In the genomic region with DNA sequence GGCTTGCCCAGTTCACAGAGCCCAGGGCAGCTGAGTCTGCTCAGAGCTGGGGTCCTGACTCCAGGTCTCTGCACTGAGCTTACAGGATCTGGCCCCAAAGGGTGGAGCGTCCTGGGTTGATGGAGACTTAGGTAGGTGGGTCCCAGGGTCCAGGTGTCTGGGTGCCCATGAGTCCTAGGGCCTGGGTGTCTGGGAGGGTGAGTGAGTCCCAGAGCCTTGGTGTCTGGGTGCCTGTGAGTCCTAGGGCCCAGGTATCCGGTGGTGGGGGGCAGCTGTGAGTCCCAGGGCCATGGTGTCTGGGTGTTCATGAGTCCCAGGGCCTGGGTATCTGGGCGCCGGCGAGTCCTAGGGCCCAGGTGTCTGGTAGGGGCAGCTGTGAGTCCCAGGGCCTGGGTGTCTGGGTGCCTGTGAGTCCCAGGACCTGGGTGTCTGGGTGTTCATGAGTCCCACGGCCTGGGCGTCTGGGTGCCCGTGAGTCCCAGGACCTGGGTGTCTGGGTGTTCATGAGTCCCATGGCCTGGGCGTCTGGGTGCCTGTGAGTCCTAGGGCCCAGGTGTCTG, we compare ENCODE assay signal across 15 cellular contexts.
DNase-seq lines count a peak whose midpoint lies in the region; ATAC-seq, FAIRE-seq and TF ChIP-seq lines count a peak whose summit lies in the region.
"Had no signal": no experiment of that assay in that cellular context is flagged by ENCODE, and none has a peak within 500 bp of the region (broad histone marks: within the 10 kb centered on the region; RNA-seq: fewer than 3 reads in every experiment).

No MANE protein-coding gene starts in this region.

- H3K36me3 ChIP-seq in H1 (ENCODE audit: control insufficient read depth in 2 of 4, insufficient read depth in 4 of 4, low read length in 3 of 4) (no peaks in the 10 kb centered on the region), lung (ENCODE audit: control insufficient read depth in 2 of 2, insufficient read depth in 2 of 2, low read length in 2 of 2) (no peaks in the 10 kb centered on the region), sigmoid colon (no peaks in the 10 kb centered on the region), HepG2 (replicated peaks in 1 of 2; ENCODE audit: control insufficient read depth in 1 of 2, insufficient read depth in 2 of 2, low read length in 2 of 2) (no peaks in the 10 kb centered on the region)

- H3K14ac ChIP-seq in H1 (ENCODE audit: insufficient read length), result no peak overlapping the region

- H3K23me2 ChIP-seq in H1 (ENCODE audit: low read depth, low read length), result no peaks in the 10 kb centered on the region

- H4K8ac ChIP-seq in H1 (ENCODE audit: extremely low read depth, insufficient read depth, low read length), result peak overlapping the region; percentile 29; the same call in 1 of the 2 replicates

- WGBS in H1 (ENCODE audit: extremely low coverage in 1 of 2, insufficient coverage in 1 of 2, insufficient read length in 1 of 2, insufficient replicate concordance in 2 of 2, low coverage in 1 of 2, low lambda C conversion rate in 2 of 2, missing lambda C conversion rate in 1 of 2), 2 experiments, result 80% methylated on average over 8 of the region's 9 CpGs; no CpG with 5 or more reads in 1 of the 2 experiments
- WGBS in lung, 2 donors, result 86 to 93% methylated on average over 9 of the region's 9 CpGs
- 73 to 77% methylated on average over 9 of the region's 9 CpGs for WGBS in sigmoid colon, 2 donors
- WGBS in lower leg skin, 2 donors, result 55 to 90% methylated on average over 4 to 5 of the region's 9 CpGs
- WGBS in HepG2 (ENCODE audit: low lambda C conversion rate), result no CpG with 5 or more reads among the region's 9 CpGs

- ATAC-seq in lung (ENCODE audit: insufficient read depth, low FRiP score) (peak; percentile 21), HepG2 (no peak)
- ATAC-seq: HCT116 had no signal

- CTCF ChIA-PET in activated naive CD4-positive, alpha-beta T cell treated with anti-CD3 and anti-CD28 coated beads, Interleukin-2, amount 10 ng/mL, durations not matched to agents 7 days and 5 days (lab: Charles Lee), result no interaction called here
- CTCF ChIA-PET in H1 (lab: Charles Lee; ENCODE audit: partially characterized antibody), result interaction anchor here (0.8 to 1.0 kb wide), 2 partner anchors 8 to 12 kb away, joined by 3 read pairs; no protein-coding TSS in a partner anchor
- CTCF ChIA-PET in HepG2 (lab: Yijun Ruan, JAX; ENCODE audit: low intra/inter-chr PET ratio, low total read pairs), result no interaction called here

- no peak overlapping the region for H2BK20ac ChIP-seq in H1 (ENCODE audit: low read length)

- H2BK12ac ChIP-seq in H1 (ENCODE audit: low read depth, low read length), result no peak overlapping the region

- TF ChIP-seq POLR2A in H1 (IDR thresholded peaks at IDR 0.05; ENCODE audit: control extremely low read depth in 1 of 2, low read depth in 2 of 2, low read length in 2 of 2) (no peak), sigmoid colon (IDR thresholded peaks at IDR 0.05) (no peak), lower leg skin (IDR thresholded peaks at IDR 0.05) (no peak), HepG2 (IDR thresholded peaks at IDR 0.05; ENCODE audit: insufficient read depth in 1 of 2, low read depth in 2 of 2, low read length in 2 of 2) (no peak)

- H2BK15ac ChIP-seq in H1 (ENCODE audit: low read length), result no peak overlapping the region

- H3K23ac ChIP-seq in H1 (ENCODE audit: insufficient read length), result no peak overlapping the region

- H3K4ac ChIP-seq in H1 (replicated peaks; ENCODE audit: insufficient read length, low read depth, low read length), result no peak overlapping the region

- H2AK5ac ChIP-seq in H1 (ENCODE audit: low read depth, low read length), result no peak overlapping the region

- H3K56ac ChIP-seq in H1 (replicated peaks; ENCODE audit: insufficient read length, low read depth, low read length), result no peak overlapping the region

- no peak overlapping the region for H3K4me3 Mint-ChIP-seq in activated naive CD4-positive, alpha-beta T cell treated with anti-CD3 and anti-CD28 coated beads, Interleukin-2, amount 10 ng/mL, durations not matched to agents 7 days and 5 days
- H3K4me3 Mint-ChIP-seq: CD8-positive, alpha-beta memory T cell had no signal

- H3K27me3 ChIP-seq in H1 (replicated peaks in 1 of 4; ENCODE audit: control insufficient read depth in 3 of 4, extremely low read depth in 1 of 4, insufficient read depth in 3 of 4, low read length in 3 of 4) (no peaks in the 10 kb centered on the region; a peak in 1 of 7 replicates), lung (ENCODE audit: control insufficient read depth, insufficient read depth) (no peaks in the 10 kb centered on the region), sigmoid colon (no peaks in the 10 kb centered on the region), HepG2 (ENCODE audit: control insufficient read depth in 1 of 2, insufficient read depth in 2 of 2, low read length in 2 of 2) (peaks cover 0 to 32% of the 10 kb centered on the region in 2 experiments; a peak in 4 of 5 replicates)

- no peak overlapping the region for H4K5ac ChIP-seq in H1 (ENCODE audit: insufficient read length, low read depth, low read length)

- H3K27me3 Mint-ChIP-seq in activated naive CD4-positive, alpha-beta T cell treated with anti-CD3 and anti-CD28 coated beads, Interleukin-2, amount 10 ng/mL, durations not matched to agents 7 days and 5 days, result no peaks in the 10 kb centered on the region

- no peak for TF ChIP-seq EP300 in H1 (IDR thresholded peaks at IDR 0.05; ENCODE audit: borderline replicate concordance in 1 of 2, low read depth in 2 of 2, low read length in 2 of 2)
- TF ChIP-seq EP300 in sigmoid colon (IDR thresholded peaks at IDR 0.05), result no peak
- TF ChIP-seq EP300 in HepG2 (IDR thresholded peaks at IDR 0.05; ENCODE audit: low read depth in 2 of 2, low read length in 2 of 2), result no peak
- TF ChIP-seq EP300 in HepG2 (CRISPR knock-in tag; IDR thresholded peaks at IDR 0.05; ENCODE audit: borderline replicate concordance), result no peak

- H2BK120ac ChIP-seq in H1 (replicated peaks; ENCODE audit: low read depth, low read length), result no peak overlapping the region

- H2AFZ ChIP-seq in H1 (ENCODE audit: low read length), result no peak overlapping the region
- H2AFZ ChIP-seq in HepG2 (ENCODE audit: low read length), result no peak overlapping the region

- peaks cover 7% of the 10 kb centered on the region for H3K9me3 Mint-ChIP-seq in activated naive CD4-positive, alpha-beta T cell treated with anti-CD3 and anti-CD28 coated beads, Interleukin-2, amount 10 ng/mL, durations not matched to agents 7 days and 5 days

- peaks cover 0 to 4% (median 0%) of the 10 kb centered on the region in 4 experiments; a peak in 1 of 7 replicates for H3K4me1 ChIP-seq in H1 (replicated peaks in 1 of 4; ENCODE audit: control insufficient read depth in 3 of 4, insufficient read depth in 4 of 4, low read length in 3 of 4)
- H3K4me1 ChIP-seq in lung (ENCODE audit: control insufficient read depth in 2 of 2, insufficient read depth in 2 of 2, low read length in 2 of 2), result no peaks in the 10 kb centered on the region
- H3K4me1 ChIP-seq in sigmoid colon, result peaks cover 0 to 16% (median 9%) of the 10 kb centered on the region in 4 donors
- no peaks in the 10 kb centered on the region for H3K4me1 ChIP-seq in HepG2 (ENCODE audit: insufficient read depth, low read length)
- H3K4me1 ChIP-seq: Caco-2 had no signal

- H4K91ac ChIP-seq in H1 (replicated peaks; ENCODE audit: insufficient read length, low read length), result no peak overlapping the region

- no peak for TF ChIP-seq RAD21 in H1 (IDR thresholded peaks at IDR 0.05 in 1 of 2, conservative IDR thresholded peaks at IDR 0.05 in 1 of 2; ENCODE audit: low read depth in 2 of 2, low read length in 2 of 2)
- TF ChIP-seq RAD21 in HepG2 (CRISPR knock-in tag; IDR thresholded peaks at IDR 0.05), result no peak

- H3K4me3 ChIP-seq in H1 (ENCODE audit: extremely low read depth in 1 of 4, insufficient read depth in 2 of 4, low read depth in 3 of 4, low read length in 4 of 4) (no peak overlapping the region), lung (no peak overlapping the region), sigmoid colon (no peak overlapping the region), lower leg skin (ENCODE audit: low read depth, poor library complexity, severe bottlenecking) (no peak overlapping the region), HepG2 (replicated peaks in 1 of 3; ENCODE audit: insufficient read depth in 1 of 3, low read depth in 2 of 3, low read length in 3 of 3) (no peak overlapping the region)

- BruUV-seq in HepG2 (replicated peaks; lab: Mats Ljungman, UMichigan), result no TSS peak

- POLR2A ChIA-PET in H1 (lab: Charles Lee; ENCODE audit: partially characterized antibody), result no interaction called here
- POLR2A ChIA-PET in HepG2 (lab: Yijun Ruan, JAX), result no interaction called here

- in situ Hi-C loops in HepG2 (cut with HindIII; ENCODE audit: extremely low pct_ligation_motif_present, low pct_unique_long_range_greater_than_20kb), result no loop called here

- H3K9ac ChIP-seq in H1 (replicated peaks in 1 of 4; ENCODE audit: extremely low read depth in 1 of 4, low read depth in 3 of 4, low read length in 3 of 4) (no peak overlapping the region), HepG2 (ENCODE audit: insufficient read depth, low read depth, low read length) (no peak overlapping the region)

- no peak overlapping the region for H3K4me2 ChIP-seq in H1 (ENCODE audit: insufficient read depth in 1 of 2, low read depth in 2 of 2, low read length in 2 of 2)
- no peak overlapping the region for H3K4me2 ChIP-seq in HepG2 (ENCODE audit: low read depth, low read length)

- no peak overlapping the region for H3K27ac Mint-ChIP-seq in activated naive CD4-positive, alpha-beta T cell treated with anti-CD3 and anti-CD28 coated beads, Interleukin-2, amount 10 ng/mL, durations not matched to agents 7 days and 5 days
- H3K27ac Mint-ChIP-seq: CD8-positive, alpha-beta memory T cell had no signal

- intact Hi-C loops in sigmoid colon (cut with DNase I) (no loop called here), lower leg skin (cut with DNase I; ENCODE audit: low total_unique reads) (no loop called here), HepG2 (cut with micrococcal nuclease; ENCODE audit: unreplicated experiment) (no loop called here)

- no peak overlapping the region; the same call in 1 of the 2 replicates for H3K18ac ChIP-seq in H1 (ENCODE audit: extremely low read depth, low read length)

- no peak overlapping the region for H2BK5ac ChIP-seq in H1 (ENCODE audit: low read depth, low read length)

- H4K20me1 ChIP-seq in H1 (replicated peaks in 1 of 2; ENCODE audit: control insufficient read depth in 1 of 2, insufficient read depth in 2 of 2, low read length in 2 of 2) (no peaks in the 10 kb centered on the region), HepG2 (ENCODE audit: insufficient read depth, low read length) (no peaks in the 10 kb centered on the region)

- FAIRE-seq in H1 (lab: Jason Lieb, UNC) (no peak), HepG2 (lab: Jason Lieb, UNC) (no peak)
- FAIRE-seq: H54 had no signal

- H3K4me1 Mint-ChIP-seq in activated naive CD4-positive, alpha-beta T cell treated with anti-CD3 and anti-CD28 coated beads, Interleukin-2, amount 10 ng/mL, durations not matched to agents 7 days and 5 days, result no peaks in the 10 kb centered on the region
- H3K4me1 Mint-ChIP-seq: CD8-positive, alpha-beta memory T cell had no signal

- H3K9me3 ChIP-seq in H1 (ENCODE audit: insufficient read depth in 2 of 2, low read depth in 1 of 2, low read length in 1 of 2) (peaks cover 0 to 2% of the 10 kb centered on the region in 2 experiments; a peak in 1 of 4 replicates), lung (ENCODE audit: control insufficient read depth in 2 of 2, insufficient read depth in 1 of 2, low read length in 1 of 2) (no peaks in the 10 kb centered on the region), sigmoid colon (peaks cover 0 to 3% (median 0%) of the 10 kb centered on the region in 4 donors), HepG2 (ENCODE audit: low read length) (peaks cover 7% of the 10 kb centered on the region; the same call in 1 of the 2 replicates)
- H3K9me3 ChIP-seq: Caco-2 had no signal

- no peaks in the 10 kb centered on the region for H3K36me3 Mint-ChIP-seq in activated naive CD4-positive, alpha-beta T cell treated with anti-CD3 and anti-CD28 coated beads, Interleukin-2, amount 10 ng/mL, durations not matched to agents 7 days and 5 days
- H3K36me3 Mint-ChIP-seq: CD8-positive, alpha-beta memory T cell had no signal

- H3K79me1 ChIP-seq in H1 (ENCODE audit: low read depth, low read length), result no peaks in the 10 kb centered on the region

- no peak for TF ChIP-seq CTCF in H1 (IDR thresholded peaks at IDR 0.05; ENCODE audit: control extremely low read depth in 1 of 3, insufficient read depth in 1 of 3, low read depth in 1 of 3, low read length in 3 of 3)
- TF ChIP-seq CTCF in lung (IDR thresholded peaks at IDR 0.05; ENCODE audit: control extremely low read depth, extremely low read depth), result no peak
- no peak for TF ChIP-seq CTCF in sigmoid colon (IDR thresholded peaks at IDR 0.05)
- no peak for TF ChIP-seq CTCF in lower leg skin (IDR thresholded peaks at IDR 0.05)
- TF ChIP-seq CTCF in HepG2 (CRISPR knock-in tag; IDR thresholded peaks at IDR 0.05), result no peak

- H3K79me2 ChIP-seq in H1 (ENCODE audit: control insufficient read depth in 1 of 2, insufficient read depth in 2 of 2, low read length in 2 of 2), result no peaks in the 10 kb centered on the region
- H3K79me2 ChIP-seq in HepG2 (ENCODE audit: insufficient read depth, low read length), result no peaks in the 10 kb centered on the region

- DNase-seq in activated naive CD4-positive, alpha-beta T cell treated with anti-CD3 and anti-CD28 coated beads, Interleukin-2, amount 10 ng/mL, durations not matched to agents 7 days and 5 days, result peak; percentile 1
- no peak for DNase-seq in activated naive CD4-positive, alpha-beta T cell treated with anti-CD3 and anti-CD28 coated beads, Interleukin-2, amount 50 U/mL, for 16 hours
- no peak for DNase-seq in H1 (ENCODE audit: low read depth in 1 of 2, low spot score in 2 of 2)
- DNase-seq in lung (ENCODE audit: low spot score), result no peak
- DNase-seq in sigmoid colon, result peak; percentile 48
- DNase-seq in lower leg skin (ENCODE audit: low spot score in 2 of 2), result no peak
- DNase-seq in HepG2 (ENCODE audit: low spot score), result no peak
- DNase-seq in SK-N-DZ (ENCODE audit: low spot score), result no peak
- DNase-seq: Caco-2, DND-41, GF-D8 had no signal

- H3K27ac ChIP-seq in H1 (ENCODE audit: low read depth, low read length) (no peak overlapping the region), lung (ENCODE audit: low read depth in 1 of 2, low read length in 1 of 2) (no peak overlapping the region), sigmoid colon (no peak overlapping the region), HepG2 (ENCODE audit: extremely low read length, insufficient read depth, low read length) (no peak overlapping the region)
- H3K27ac ChIP-seq: 22Rv1 had no signal

Comparison
In these comparisons a context has a peak if more than half of its experiments do, and no peak if none do; other contexts are left out.
1. DNase-seq: peak in activated naive CD4-positive, alpha-beta T cell treated with anti-CD3 and anti-CD28 coated beads, Interleukin-2, amount 10 ng/mL, durations not matched to agents 7 days and 5 days (single experiment) and sigmoid colon (single experiment); none in activated naive CD4-positive, alpha-beta T cell treated with anti-CD3 and anti-CD28 coated beads, Interleukin-2, amount 50 U/mL, for 16 hours (single experiment), H1 (0 of 2), lung (single experiment), lower leg skin (0 of 2), HepG2 (single experiment) and SK-N-DZ (single experiment).